ENCODE assay signal across 14 cellular contexts in genomic region chr17:50691550-50692447, GRCh38. TPM values are rescaled to one million over a fixed set of nuclear protein-coding genes. Genes with fewer than 3 reads are reported as not detected.
DNase-seq lines count a peak whose midpoint lies in the region; ATAC-seq and TF ChIP-seq lines count a peak whose summit lies in the region.
"Had no signal": no experiment of that assay in that cellular context is flagged by ENCODE, and none has a peak within 500 bp of the region (broad histone marks: within the 10 kb centered on the region; RNA-seq: fewer than 3 reads in every experiment).

No MANE protein-coding gene starts in this region.

- H3K18ac ChIP-seq in mesenchymal stem cell (ENCODE audit: low read depth in 1 of 2, low read length in 2 of 2): no peak overlapping the region

- DNase-seq in natural killer cell: no peak
- DNase-seq in natural killer cell treated with Interleukin-12 subunit alpha and Interleukin-12 subunit beta and Interleukin-15 and Interleukin-18, amount 100 ng/mL, for 72 hours (ENCODE audit: low spot score): no peak
- DNase-seq in mesenchymal stem cell: no peak
- no peak for DNase-seq in stimulated activated CD4-positive, alpha-beta T cell treated with anti-CD3 and anti-CD28 coated beads, Interleukin-15, amount 100 ng/mL, for 24 hours
- no peak for DNase-seq in inferior parietal cortex (ENCODE audit: extremely low spot score)
- DNase-seq: activated T-cell treated with anti-CD3 and anti-CD28 coated beads, Interleukin-2, amount 50 U/mL, for 1 hour; central memory CD4-positive, alpha-beta T cell; NCI-H2081; SHP77 treated with DMSO at 0.1 percent for 48 hours; testis had no signal

- peak overlapping the region; percentile 84 for H2BK5ac ChIP-seq in mesenchymal stem cell (ENCODE audit: low read depth, low read length, poor library complexity, severe bottlenecking)

- H3K9ac ChIP-seq in mesenchymal stem cell (ENCODE audit: low read length): peak overlapping the region; percentile 3

- no peak overlapping the region for H2BK120ac ChIP-seq in mesenchymal stem cell (ENCODE audit: low read depth, low read length)

- intact Hi-C loops in natural killer cell (cut with micrococcal nuclease): no loop called here

- no peak overlapping the region for H2BK15ac ChIP-seq in mesenchymal stem cell (ENCODE audit: low read depth, poor library complexity, severe bottlenecking)

- ATAC-seq in natural killer cell (no peak), GM18870 (IDR thresholded peaks at IDR 0.05; ENCODE audit: unreplicated experiment) (no peak), HG03520 (IDR thresholded peaks at IDR 0.05; ENCODE audit: unreplicated experiment) (no peak)
- no peak for ATAC-seq in natural killer cell treated with Interleukin-12 subunit alpha and Interleukin-12 subunit beta and Interleukin-15 and Interleukin-18, amount 100 ng/mL, for 72 hours
- no peak for ATAC-seq in activated T-helper 17 cell treated with anti-CD3 and anti-CD28 coated beads, Interleukin-2, amount 50 U/mL, for 72 hours (replicated peaks)

- peak overlapping the region; percentile 64 for H2AK5ac ChIP-seq in mesenchymal stem cell (ENCODE audit: low read length, severe bottlenecking)

- no peaks in the 10 kb centered on the region for H3K27me3 Mint-ChIP-seq in natural killer cell (ENCODE audit: low read depth in 2 of 2)
- H3K27me3 Mint-ChIP-seq in natural killer cell treated with Interleukin-12 subunit alpha and Interleukin-12 subunit beta and Interleukin-15 and Interleukin-18, amount 100 ng/mL, for 72 hours: no peaks in the 10 kb centered on the region
- H3K27me3 Mint-ChIP-seq in activated T-helper 17 cell treated with anti-CD3 and anti-CD28 coated beads, Interleukin-2, amount 50 U/mL, for 72 hours: no peaks in the 10 kb centered on the region
- H3K27me3 Mint-ChIP-seq: B cell had no signal

- no peak overlapping the region for H3K23ac ChIP-seq in mesenchymal stem cell (ENCODE audit: low read length in 2 of 2)

- no peak overlapping the region for H4K8ac ChIP-seq in mesenchymal stem cell (ENCODE audit: low read length)

- H2BK12ac ChIP-seq in mesenchymal stem cell (ENCODE audit: low read length in 2 of 2): no peak overlapping the region

- peaks cover 48% of the 10 kb centered on the region for H3K4me1 ChIP-seq in mesenchymal stem cell (ENCODE audit: control insufficient read depth, insufficient read depth, low read depth, low read length)

- peaks cover 14% of the 10 kb centered on the region for H3K36me3 Mint-ChIP-seq in natural killer cell
- H3K36me3 Mint-ChIP-seq in natural killer cell treated with Interleukin-12 subunit alpha and Interleukin-12 subunit beta and Interleukin-15 and Interleukin-18, amount 100 ng/mL, for 72 hours: peaks cover 22% of the 10 kb centered on the region
- peaks cover 44% of the 10 kb centered on the region for H3K36me3 Mint-ChIP-seq in activated T-helper 17 cell treated with anti-CD3 and anti-CD28 coated beads, Interleukin-2, amount 50 U/mL, for 72 hours (ENCODE audit: low read depth)

- peak overlapping the region; percentile 97 for H3K27ac ChIP-seq in mesenchymal stem cell (ENCODE audit: low read length, poor library complexity, severe bottlenecking)
- H3K27ac ChIP-seq: testis had no signal

- H3K79me1 ChIP-seq in mesenchymal stem cell (replicated peaks; ENCODE audit: low read length, poor library complexity, severe bottlenecking): peaks cover 8% of the 10 kb centered on the region

- H3K4ac ChIP-seq in mesenchymal stem cell (ENCODE audit: low read depth in 1 of 2, low read length in 2 of 2): no peak overlapping the region

- no peaks in the 10 kb centered on the region for H3K9me3 Mint-ChIP-seq in natural killer cell
- no peaks in the 10 kb centered on the region for H3K9me3 Mint-ChIP-seq in natural killer cell treated with Interleukin-12 subunit alpha and Interleukin-12 subunit beta and Interleukin-15 and Interleukin-18, amount 100 ng/mL, for 72 hours
- H3K9me3 Mint-ChIP-seq in activated T-helper 17 cell treated with anti-CD3 and anti-CD28 coated beads, Interleukin-2, amount 50 U/mL, for 72 hours: no peaks in the 10 kb centered on the region

- H3K4me2 ChIP-seq in mesenchymal stem cell (ENCODE audit: low read length, poor library complexity, severe bottlenecking): no peak overlapping the region

- H4K91ac ChIP-seq in mesenchymal stem cell (ENCODE audit: low read length): no peak overlapping the region

- H3K9me3 ChIP-seq in mesenchymal stem cell (ENCODE audit: control insufficient read depth, low read length): no peaks in the 10 kb centered on the region
- H3K9me3 ChIP-seq: testis had no signal

- no peak overlapping the region for H3K4me3 Mint-ChIP-seq in natural killer cell
- H3K4me3 Mint-ChIP-seq in natural killer cell treated with Interleukin-12 subunit alpha and Interleukin-12 subunit beta and Interleukin-15 and Interleukin-18, amount 100 ng/mL, for 72 hours: no peak overlapping the region
- H3K4me3 Mint-ChIP-seq in activated T-helper 17 cell treated with anti-CD3 and anti-CD28 coated beads, Interleukin-2, amount 50 U/mL, for 72 hours: no peak overlapping the region
- H3K4me3 Mint-ChIP-seq: B cell had no signal

- H3K4me1 Mint-ChIP-seq in natural killer cell: peaks cover 0 to 4% of the 10 kb centered on the region in 2 donors
- no peaks in the 10 kb centered on the region for H3K4me1 Mint-ChIP-seq in natural killer cell treated with Interleukin-12 subunit alpha and Interleukin-12 subunit beta and Interleukin-15 and Interleukin-18, amount 100 ng/mL, for 72 hours (ENCODE audit: low read depth in 2 of 2)
- H3K4me1 Mint-ChIP-seq in activated T-helper 17 cell treated with anti-CD3 and anti-CD28 coated beads, Interleukin-2, amount 50 U/mL, for 72 hours: no peaks in the 10 kb centered on the region
- H3K4me1 Mint-ChIP-seq: B cell had no signal

- TF ChIP-seq CTCF in natural killer cell (IDR thresholded peaks at IDR 0.05): no peak

- H3K4me3 ChIP-seq in mesenchymal stem cell (ENCODE audit: insufficient read depth in 1 of 2, low read depth in 1 of 2, low read length in 2 of 2): no peak overlapping the region
- H3K4me3 ChIP-seq: testis had no signal

- H3K27me3 ChIP-seq in mesenchymal stem cell (ENCODE audit: control insufficient read depth in 1 of 2, insufficient read depth in 1 of 2, low read length in 2 of 2): no peaks in the 10 kb centered on the region
- H3K27me3 ChIP-seq: testis had no signal

- no peak overlapping the region for H3K14ac ChIP-seq in mesenchymal stem cell (ENCODE audit: low read length in 2 of 2)

- H2AFZ ChIP-seq in mesenchymal stem cell (ENCODE audit: low read depth, low read length): no peak overlapping the region

- peak overlapping the region; percentile 24 to 29 for H3K27ac Mint-ChIP-seq in natural killer cell
- H3K27ac Mint-ChIP-seq in natural killer cell treated with Interleukin-12 subunit alpha and Interleukin-12 subunit beta and Interleukin-15 and Interleukin-18, amount 100 ng/mL, for 72 hours: no peak overlapping the region
- peak overlapping the region; percentile 70 for H3K27ac Mint-ChIP-seq in activated T-helper 17 cell treated with anti-CD3 and anti-CD28 coated beads, Interleukin-2, amount 50 U/mL, for 72 hours
- H3K27ac Mint-ChIP-seq: B cell had no signal

- H3K36me3 ChIP-seq in mesenchymal stem cell (ENCODE audit: control insufficient read depth in 1 of 2, insufficient read depth in 2 of 2, low read depth in 1 of 2, low read length in 2 of 2): peaks cover 9 to 44% of the 10 kb centered on the region in 2 experiments

- WGBS in mesenchymal stem cell: 94% methylated on average over 6 of the region's 6 CpGs

RNA-seq across cellular contexts. Expression of gene ANKRD40, which starts 15.9 kb away (rescaled TPM):
- total RNA-seq in natural killer cell: 10 to 100 TPM; 22.1 to 32.0 (median 30.8) TPM
- total RNA-seq in natural killer cell treated with Interleukin-12 subunit alpha and Interleukin-12 subunit beta and Interleukin-15 and Interleukin-18, amount 100 ng/mL, for 72 hours: 10 to 100 TPM; 38.4 to 44.7 TPM
- total RNA-seq in activated T-helper 17 cell treated with anti-CD3 and anti-CD28 coated beads, Interleukin-2, amount 50 U/mL, for 72 hours: 10 to 100 TPM; 13.0 to 29.9 TPM
- polyA plus RNA-seq in mesenchymal stem cell (2013, experiment 1 of 2): 25.9 TPM
- 26.3 TPM for polyA plus RNA-seq in mesenchymal stem cell (2013, experiment 2 of 2)

RNA-seq across cellular contexts. Expression of gene LUC7L3, which starts 27.6 kb away (rescaled TPM):
- total RNA-seq in natural killer cell: 100 to 1,000 TPM; 152 to 213 (median 196) TPM
- 100 to 1,000 TPM in 1 of 2 donors, 10 to 100 TPM in 1; 81.8 to 234 TPM for total RNA-seq in natural killer cell treated with Interleukin-12 subunit alpha and Interleukin-12 subunit beta and Interleukin-15 and Interleukin-18, amount 100 ng/mL, for 72 hours
- total RNA-seq in activated T-helper 17 cell treated with anti-CD3 and anti-CD28 coated beads, Interleukin-2, amount 50 U/mL, for 72 hours: 100 to 1,000 TPM; 113 to 142 TPM
- polyA plus RNA-seq in mesenchymal stem cell (2013, experiment 1 of 2): 99.9 TPM
- 97.1 TPM for polyA plus RNA-seq in mesenchymal stem cell (2013, experiment 2 of 2)

RNA-seq across cellular contexts. Expression of gene ABCC3, which starts 57.1 kb away (rescaled TPM):
- total RNA-seq in natural killer cell: 10 to 100 TPM in 1 of 3 donors, 1 to 10 TPM in 2; 1.6 to 13.2 (median 5.9) TPM
- not detected for total RNA-seq in natural killer cell treated with Interleukin-12 subunit alpha and Interleukin-12 subunit beta and Interleukin-15 and Interleukin-18, amount 100 ng/mL, for 72 hours
- under 1 TPM in 1 of 2 donors, not detected in 1; 0.40 TPM for total RNA-seq in activated T-helper 17 cell treated with anti-CD3 and anti-CD28 coated beads, Interleukin-2, amount 50 U/mL, for 72 hours
- polyA plus RNA-seq in mesenchymal stem cell (2013, experiment 1 of 2): 2.5 TPM
- polyA plus RNA-seq in mesenchymal stem cell (2013, experiment 2 of 2): 2.5 TPM

Comparison
In these comparisons a context has a peak if more than half of its experiments do, and no peak if none do; other contexts are left out.
1. H3K27ac Mint-ChIP-seq: peak in natural killer cell (2 of 2) and activated T-helper 17 cell treated with anti-CD3 and anti-CD28 coated beads, Interleukin-2, amount 50 U/mL, for 72 hours (single experiment); none in natural killer cell treated with Interleukin-12 subunit alpha and Interleukin-12 subunit beta and Interleukin-15 and Interleukin-18, amount 100 ng/mL, for 72 hours (0 of 2).